11 cellular contexts compared by ENCODE assay signal in genomic region chr18:9891515-9891914, GRCh38. TPM values are rescaled to one million over a fixed set of nuclear protein-coding genes. Genes with fewer than 3 reads are reported as not detected.
"Had no signal": no experiment of that assay in that cellular context is flagged by ENCODE, and none has a peak within 500 bp of the region (broad histone marks: within the 10 kb centered on the region; RNA-seq: fewer than 3 reads in every experiment).

No MANE protein-coding gene starts in this region.

RNA-seq across cellular contexts. Expression of gene TXNDC2, which starts 5.7 kb away (rescaled TPM):
- total RNA-seq: colonic mucosa, dermis blood vessel endothelial cell, fibroblast of lung, foreskin keratinocyte, hepatocyte, kidney epithelial cell, left lobe of liver, mammary epithelial cell, right lobe of liver, skeletal muscle tissue had no signal
- polyA plus RNA-seq: naive thymus-derived CD4-positive, alpha-beta T cell had no signal
